In the genomic region with DNA sequence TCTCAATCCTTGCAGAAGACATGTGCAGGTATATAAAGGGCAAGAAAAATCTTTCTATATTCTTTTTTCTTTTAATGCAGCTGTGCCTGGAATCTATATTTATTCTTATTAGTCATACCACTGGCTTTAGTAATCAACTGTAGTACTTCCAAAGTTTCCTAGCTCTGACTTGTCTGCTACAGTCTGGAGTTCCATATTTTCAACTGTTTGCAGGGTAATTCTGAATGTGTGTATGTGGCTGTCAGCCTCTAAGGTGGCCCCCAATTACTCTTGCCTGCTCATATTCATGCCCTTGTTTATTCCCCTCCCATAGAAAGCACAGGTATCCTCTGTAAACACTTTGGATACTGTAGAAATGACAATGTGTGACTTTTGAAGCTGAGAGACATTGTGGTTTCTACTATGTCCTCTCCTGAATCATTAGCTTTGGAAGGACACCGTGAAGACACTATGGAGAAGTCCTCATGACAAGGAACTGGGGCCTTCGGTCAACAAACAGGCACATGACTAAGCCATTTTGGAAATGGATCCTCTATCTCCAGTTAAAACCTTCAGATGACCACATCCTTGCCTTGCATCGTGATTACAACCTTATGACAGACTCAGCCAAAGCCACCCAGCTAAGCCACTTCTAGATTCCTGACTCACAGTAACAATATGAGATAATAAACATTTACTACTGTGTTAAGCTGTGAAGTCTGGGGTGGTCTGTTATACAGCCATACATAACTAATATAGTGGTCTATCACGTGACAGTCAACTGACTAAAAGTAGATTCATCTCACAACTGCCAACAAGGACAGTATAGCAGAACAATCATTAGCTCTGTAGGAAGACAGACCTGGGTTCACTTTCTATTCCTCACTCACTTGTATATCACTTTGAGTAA, we compare ENCODE assay signal across 11 cellular contexts. TPM values are rescaled to one million over a fixed set of nuclear protein-coding genes. Genes with fewer than 3 reads are reported as not detected.
DNase-seq lines count a peak whose midpoint lies in the region; ATAC-seq, FAIRE-seq and TF ChIP-seq lines count a peak whose summit lies in the region.
"Had no signal": no experiment of that assay in that cellular context is flagged by ENCODE, and none has a peak within 500 bp of the region (broad histone marks: within the 10 kb centered on the region; RNA-seq: fewer than 3 reads in every experiment).

No MANE protein-coding gene starts in this region.

- peak; percentile 82 for TF ChIP-seq EP300 in K562 (IDR thresholded peaks at IDR 0.05; ENCODE audit: low read length)

- no peaks in the 10 kb centered on the region for H4K20me1 ChIP-seq in K562 (replicated peaks; ENCODE audit: control insufficient read depth, insufficient read depth, low read length)

- POLR2A ChIA-PET in K562 (lab: Yijun Ruan, JAX) = interaction anchor here (0.6 to 2.1 kb wide), 10 partner anchors 8 to 89 kb away, joined by 3 to 11 read pairs (median 4); no protein-coding TSS in a partner anchor

- in situ Hi-C loops in K562 (cut with MboI) = no loop called here

- 3% methylated on average over 4 of the region's 4 CpGs for WGBS in K562 (ENCODE audit: insufficient coverage, low coverage, missing lambda C conversion rate)

- H3K4me1 ChIP-seq in K562 (replicated peaks in 1 of 2; ENCODE audit: control insufficient read depth in 2 of 2, insufficient read depth in 2 of 2, low read length in 2 of 2) (peaks cover 0 to 18% of the 10 kb centered on the region in 2 experiments; a peak in 3 of 5 replicates), upper lobe of right lung (no peaks in the 10 kb centered on the region)

- H3K36me3 Mint-ChIP-seq in activated naive CD4-positive, alpha-beta T cell treated with anti-CD3 and anti-CD28 coated beads, Interleukin-2, amount 50 U/mL, for 72 hours = peaks cover 6 to 11% of the 10 kb centered on the region in 2 donors
- H3K36me3 Mint-ChIP-seq in activated naive CD4-positive, alpha-beta T cell treated with anti-CD3 and anti-CD28 coated beads for 36 hours (ENCODE audit: low read depth) = peaks cover 44% of the 10 kb centered on the region

- peak overlapping the region in 1 of 2 experiments; percentile 47; a peak in 2 of 4 replicates for H3K9ac ChIP-seq in K562 (ENCODE audit: insufficient read depth in 1 of 2, low read depth in 2 of 2, low read length in 2 of 2)

- peak overlapping the region; percentile 22; the same call in 1 of the 2 replicates for H3K4me2 ChIP-seq in K562 (ENCODE audit: insufficient read depth, low read length)

- H2AFZ ChIP-seq in K562 (ENCODE audit: low read depth, low read length) = peak overlapping the region; percentile 67

- FAIRE-seq in K562 (lab: Jason Lieb, UNC) = peak; percentile 97
- FAIRE-seq: H1 had no signal

- H3K4me3 ChIP-seq in K562 (no peak overlapping the region), upper lobe of right lung (no peak overlapping the region)

- H3K27me3 ChIP-seq in K562 (ENCODE audit: control insufficient read depth in 2 of 2, insufficient read depth in 2 of 2, low read length in 2 of 2) (no peaks in the 10 kb centered on the region), upper lobe of right lung (no peaks in the 10 kb centered on the region)

- no peaks in the 10 kb centered on the region for H3K27me3 Mint-ChIP-seq in activated naive CD4-positive, alpha-beta T cell treated with anti-CD3 and anti-CD28 coated beads for 36 hours (ENCODE audit: low read depth)

- H3K36me3 ChIP-seq in K562 (ENCODE audit: control insufficient read depth, insufficient read depth, low read length) (peaks cover 83% of the 10 kb centered on the region), upper lobe of right lung (peaks cover 83% of the 10 kb centered on the region)

- H3K4me3 Mint-ChIP-seq in activated naive CD4-positive, alpha-beta T cell treated with anti-CD3 and anti-CD28 coated beads for 36 hours = no peak overlapping the region

- intact Hi-C loops in activated naive CD4-positive, alpha-beta T cell treated with anti-CD3 and anti-CD28 coated beads for 36 hours (cut with micrococcal nuclease) = no loop called here
- intact Hi-C loops in K562 (cut with micrococcal nuclease) (loop anchor here (2.0 to 10.0 kb wide), 4 partner anchors 44 to 130 kb away; partner anchors contain the start of gene PTBP3), upper lobe of right lung (cut with DNase I) (no loop called here)

- TF ChIP-seq CTCF in K562 (IDR thresholded peaks at IDR 0.05 in 2 of 3, conservative IDR thresholded peaks at IDR 0.05 in 1 of 3; ENCODE audit: insufficient read depth in 2 of 3, low read depth in 1 of 3, low read length in 3 of 3) = no peak
- TF ChIP-seq CTCF in upper lobe of right lung (IDR thresholded peaks at IDR 0.05) = no peak

- no peaks in the 10 kb centered on the region for H3K79me2 ChIP-seq in K562 (ENCODE audit: control insufficient read depth, insufficient read depth, low read length)

- peak; percentile 68 to 91 for ATAC-seq in activated naive CD4-positive, alpha-beta T cell treated with anti-CD3 and anti-CD28 coated beads, Interleukin-2, amount 50 U/mL, for 72 hours
- ATAC-seq in HG03108 (IDR thresholded peaks at IDR 0.05; ENCODE audit: unreplicated experiment) (peak; percentile 69), K562 (peak; percentile 93), upper lobe of right lung (peak; percentile 38), HG03039 (IDR thresholded peaks at IDR 0.05; ENCODE audit: unreplicated experiment) (no peak)

- peaks cover 3% of the 10 kb centered on the region for H3K4me1 Mint-ChIP-seq in activated naive CD4-positive, alpha-beta T cell treated with anti-CD3 and anti-CD28 coated beads for 36 hours (ENCODE audit: low read depth)

- H3K27ac ChIP-seq in K562 (ENCODE audit: extremely low read depth, low read depth, low read length) (peak overlapping the region; percentile 91), upper lobe of right lung (no peak overlapping the region)

- H3K9me3 ChIP-seq in K562 (replicated peaks; ENCODE audit: control insufficient read depth, insufficient read depth, low read depth, low read length) (no peaks in the 10 kb centered on the region), upper lobe of right lung (no peaks in the 10 kb centered on the region)

- peak in 1 of 2 experiments; percentile 39; a peak in 1 of 4 replicates for TF ChIP-seq RAD21 in K562 (CRISPR knock-in tag; conservative IDR thresholded peaks at IDR 0.05 in 1 of 2, IDR thresholded peaks at IDR 0.05 in 1 of 2)

- no peaks in the 10 kb centered on the region for H3K9me1 ChIP-seq in K562 (ENCODE audit: control insufficient read depth, insufficient read depth, low read length)

- BruUV-seq in K562 (replicated peaks; lab: Mats Ljungman, UMichigan) = no TSS peak

- no peak overlapping the region for H3K27ac Mint-ChIP-seq in activated naive CD4-positive, alpha-beta T cell treated with anti-CD3 and anti-CD28 coated beads, Interleukin-2, amount 50 U/mL, for 72 hours
- no peak overlapping the region for H3K27ac Mint-ChIP-seq in activated naive CD4-positive, alpha-beta T cell treated with anti-CD3 and anti-CD28 coated beads for 36 hours

- no peak for TF ChIP-seq POLR2A in K562 (conservative IDR thresholded peaks at IDR 0.05)

- CTCF ChIA-PET in activated naive CD4-positive, alpha-beta T cell treated with anti-CD3 and anti-CD28 coated beads for 36 hours (lab: Charles Lee) = interaction anchor here (0.6 kb wide), 1 partner anchor 13 kb away, joined by 3 read pairs; no protein-coding TSS in a partner anchor
- CTCF ChIA-PET in K562 (lab: Yijun Ruan, JAX; ENCODE audit: low intra/inter-chr PET ratio) = no interaction called here

- H3K9me3 Mint-ChIP-seq in activated naive CD4-positive, alpha-beta T cell treated with anti-CD3 and anti-CD28 coated beads, Interleukin-2, amount 50 U/mL, for 72 hours = no peaks in the 10 kb centered on the region
- no peaks in the 10 kb centered on the region for H3K9me3 Mint-ChIP-seq in activated naive CD4-positive, alpha-beta T cell treated with anti-CD3 and anti-CD28 coated beads for 36 hours

- no peak for DNase-seq in activated naive CD4-positive, alpha-beta T cell treated with anti-CD3 and anti-CD28 coated beads, Interleukin-2, amount 50 U/mL, for 72 hours (ENCODE audit: low spot score in 2 of 2)
- DNase-seq in activated naive CD4-positive, alpha-beta T cell treated with anti-CD3 and anti-CD28 coated beads for 36 hours = no peak
- peak in 2 of 4 experiments; percentile 65 to 86 for DNase-seq in K562 (ENCODE audit: extremely low read depth in 1 of 4, low spot score in 3 of 4)
- DNase-seq in upper lobe of right lung = no peak
- DNase-seq in HT-29 (ENCODE audit: low spot score) = no peak
- DNase-seq in NCI-H748 treated with DMSO at 0.1 percent for 48 hours (lab: John Stamatoyannopoulos, UW) = no peak
- DNase-seq: activated effector memory CD4-positive, alpha-beta T cell treated with Interleukin-2 at 50 U/mL for 16 hours; stimulated activated CD4-positive, alpha-beta T cell treated with anti-CD3 and anti-CD28 coated beads, Interleukin-15, amount 100 ng/mL, for 24 hours had no signal

TF ChIP-seq in K562, 482 proteins besides CTCF, POLR2A, EP300 and RAD21 (continues in another document):
- TF ChIP-seq FOXA1 (IDR thresholded peaks at IDR 0.05; ENCODE audit: borderline replicate concordance) = no peak

RNA-seq across cellular contexts. Expression of gene SUSD1, which starts 49.5 kb away (rescaled TPM):
- 1 to 10 TPM; 1.2 to 2.5 TPM for total RNA-seq in activated naive CD4-positive, alpha-beta T cell treated with anti-CD3 and anti-CD28 coated beads, Interleukin-2, amount 50 U/mL, for 72 hours
- 1 to 10 TPM; 1.6 to 2.7 TPM for total RNA-seq in activated naive CD4-positive, alpha-beta T cell treated with anti-CD3 and anti-CD28 coated beads for 36 hours
- 117 and 175 TPM in 2 replicates for total RNA-seq in K562 (2011; cell fraction: chromatin; rRNA removed; ENCODE audit: low replicate concordance)
- total RNA-seq in K562 (2011; cell fraction: nucleolus; rRNA removed) = 81.5 and 91.5 TPM in 2 replicates
- total RNA-seq in K562 (2011; cell fraction: nucleoplasm; rRNA removed) = 112 and 122 TPM in 2 replicates
- total RNA-seq in K562 (2014; rRNA removed) (27.8 and 35.6 TPM in 2 replicates), K562 (2014; rRNA removed; fragmentation: Illumina TruSeq; extraction: Trizol) (36.1 and 38.2 TPM in 2 replicates), K562 (2015; rRNA removed; fragmentation: Illumina TruSeq; extraction: Trizol) (35.2 and 37.3 TPM in 2 replicates), K562 (2021) (37.4 and 40.4 TPM in 2 replicates), upper lobe of right lung (31.0 TPM)
- polyA plus RNA-seq in K562 (2011; rRNA removed) (38.0 and 44.4 TPM in 2 replicates), K562 (2014; fragmentation: Illumina TruSeq; extraction: Trizol) (30.1 and 36.1 TPM in 2 replicates), K562 (2014; fragmentation: Nextera tagmentation; extraction: Ambion mirVana) (10 to 100 TPM; 10.9 to 11.9 TPM), K562 (2014; rRNA removed) (21.9 and 31.0 TPM in 2 replicates)
- 25.2 and 36.0 TPM in 2 replicates for polyA plus RNA-seq in K562 (2011; cell fraction: cytosol; rRNA removed)
- polyA plus RNA-seq in K562 (2011; cell fraction: nucleus; rRNA removed) = 36.6 and 39.7 TPM in 2 replicates
- polyA plus RNA-seq in K562 (2012) = 23.3 and 26.8 TPM in 2 replicates
- polyA minus RNA-seq in K562 (2011; rRNA and poly(A)+ RNA removed) = 91.5 and 92.3 TPM in 2 replicates
- polyA minus RNA-seq in K562 (2011; cell fraction: cytosol; rRNA and poly(A)+ RNA removed) = 38.1 and 39.9 TPM in 2 replicates
- 36.2 and 58.4 TPM in 2 replicates for polyA minus RNA-seq in K562 (2011; cell fraction: nucleus; rRNA and poly(A)+ RNA removed)
- 11.2 and 15.0 TPM in 2 replicates for total RNA-seq in HT-29 (2014; rRNA removed; shearing (Covaris generic))
